In the genomic region with DNA sequence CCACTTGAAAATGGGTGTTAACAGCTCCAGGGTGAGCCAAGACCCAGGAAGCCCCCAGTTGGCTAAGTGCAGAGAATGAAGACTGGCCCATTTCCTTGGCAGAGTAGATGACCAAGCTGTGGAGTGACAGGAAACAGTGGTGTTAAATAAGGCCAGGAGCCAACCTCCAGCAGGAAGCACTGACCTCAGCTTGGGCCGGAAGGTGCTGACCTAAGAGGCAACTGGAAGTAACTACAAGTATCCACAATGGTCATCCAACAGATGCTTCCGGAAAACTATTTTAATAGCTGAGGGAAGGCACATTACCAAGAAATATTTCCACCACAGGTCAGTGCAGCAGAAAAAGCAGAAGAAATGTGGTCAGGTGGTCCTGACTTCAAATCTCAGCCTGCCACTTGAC, we compare ENCODE assay signal across 21 cellular contexts. TPM values are rescaled to one million over a fixed set of nuclear protein-coding genes. Genes with fewer than 3 reads are reported as not detected.
DNase-seq lines count a peak whose midpoint lies in the region; ATAC-seq and TF ChIP-seq lines count a peak whose summit lies in the region.
"Had no signal": no experiment of that assay in that cellular context is flagged by ENCODE, and none has a peak within 500 bp of the region (broad histone marks: within the 10 kb centered on the region; RNA-seq: fewer than 3 reads in every experiment).

No MANE protein-coding gene starts in this region.

- H3K27ac Mint-ChIP-seq in endodermal cell, result peak overlapping the region; percentile 4
- H3K27ac Mint-ChIP-seq: CD4-positive, alpha-beta T cell; memory B cell; WTC11 had no signal

- TF ChIP-seq CTCF in endodermal cell (conservative IDR thresholded peaks at IDR 0.05), result no peak

- no peaks in the 10 kb centered on the region for H3K27me3 ChIP-seq in endodermal cell (ENCODE audit: control insufficient read depth, insufficient read depth, low read length, poor library complexity, severe bottlenecking)
- H3K27me3 ChIP-seq: ascending aorta, esophagus squamous epithelium, uterus had no signal

- no peaks in the 10 kb centered on the region for H3K27me3 Mint-ChIP-seq in endodermal cell (ENCODE audit: insufficient read depth)
- H3K27me3 Mint-ChIP-seq: CD4-positive, alpha-beta T cell; memory B cell had no signal

- no peak overlapping the region for H3K4me3 Mint-ChIP-seq in endodermal cell
- H3K4me3 Mint-ChIP-seq: CD4-positive, alpha-beta T cell; memory B cell; WTC11 had no signal

- H3K4me1 ChIP-seq in endodermal cell (ENCODE audit: control insufficient read depth, insufficient read depth, low read length), result no peaks in the 10 kb centered on the region
- H3K4me1 ChIP-seq: ascending aorta, uterus had no signal

- no peak overlapping the region for H3K9ac ChIP-seq in endodermal cell (ENCODE audit: extremely low read depth, low read length, poor library complexity, severe bottlenecking)

- no peaks in the 10 kb centered on the region for H3K4me1 Mint-ChIP-seq in endodermal cell

- no peak overlapping the region for H3K27ac ChIP-seq in endodermal cell (ENCODE audit: low read depth, low read length)
- H3K27ac ChIP-seq: ascending aorta had no signal

- no peaks in the 10 kb centered on the region for H3K9me3 ChIP-seq in endodermal cell (ENCODE audit: control insufficient read depth, low read length)
- H3K9me3 ChIP-seq: ascending aorta, esophagus squamous epithelium, uterus had no signal

- DNase-seq in ELR (ENCODE audit: low read depth), result peak; percentile 68
- no peak for DNase-seq in endodermal cell
- no peak for DNase-seq in left lobe of liver (ENCODE audit: low spot score)
- peak; percentile 96 for DNase-seq in pulmonary artery endothelial cell (ENCODE audit: low read depth, low spot score)
- no peak for DNase-seq in NCI-H2227 (lab: John Stamatoyannopoulos, UW; ENCODE audit: unreplicated experiment)
- DNase-seq in COLO829 (ENCODE audit: low spot score), result no peak
- no peak for DNase-seq in glomerular visceral epithelial cell (ENCODE audit: extremely low spot score)
- DNase-seq: activated effector memory CD4-positive, alpha-beta T cell treated with anti-CD3 and anti-CD28 coated beads, Interleukin-2, amount 50 U/mL, for 16 hours; CD4-positive, alpha-beta T cell; cortex of kidney; esophagus squamous epithelium; NCI-H2081; stimulated activated CD4-positive, alpha-beta T cell treated with anti-CD3 and anti-CD28 coated beads, Interleukin-12 subunit alpha, Interleukin-12 subunit beta, amount 100 ng/mL, for 4 hours; stimulated activated naive CD4-positive, alpha-beta T cell; T-helper 1 cell had no signal

- ATAC-seq in left lobe of liver, result peak; percentile 37
- ATAC-seq in HG03469 (IDR thresholded peaks at IDR 0.05; ENCODE audit: unreplicated experiment), result no peak
- ATAC-seq: WTC11 had no signal

- H3K36me3 Mint-ChIP-seq in endodermal cell (ENCODE audit: low read depth), result peaks cover 61% of the 10 kb centered on the region

- peaks cover 56% of the 10 kb centered on the region for H3K36me3 ChIP-seq in endodermal cell (ENCODE audit: control insufficient read depth, insufficient read depth, low read length)
- H3K36me3 ChIP-seq: uterus had no signal

- no peaks in the 10 kb centered on the region for H3K9me3 Mint-ChIP-seq in endodermal cell
- H3K9me3 Mint-ChIP-seq: CD4-positive, alpha-beta T cell; memory B cell; WTC11 had no signal

- 100% methylated on average over 1 to 2 of the region's 2 CpGs for WGBS in endodermal cell (ENCODE audit: insufficient coverage in 1 of 2, insufficient read length in 1 of 2), 2 experiments

- H3K4me3 ChIP-seq in endodermal cell (ENCODE audit: low read length), result no peak overlapping the region
- H3K4me3 ChIP-seq: ascending aorta, esophagus squamous epithelium, uterus had no signal

RNA-seq across cellular contexts. Expression of a gene that starts 22.6 kb away (rescaled TPM):
- total RNA-seq in endodermal cell (10 to 100 TPM; 66.5 to 69.6 TPM), left lobe of liver (35.3 TPM), pulmonary artery endothelial cell (60.5 and 70.8 TPM in 2 replicates)
- 63.6 TPM for polyA plus RNA-seq in endodermal cell (2013, experiment 1 of 2)
- 56.9 TPM for polyA plus RNA-seq in endodermal cell (2013, experiment 2 of 2)

RNA-seq across cellular contexts. Expression of a gene that starts 22.7 kb away (rescaled TPM):
- total RNA-seq in endodermal cell (10 to 100 TPM; 64.6 to 65.2 TPM), left lobe of liver (38.0 TPM), pulmonary artery endothelial cell (14.0 and 21.8 TPM in 2 replicates)
- polyA plus RNA-seq in endodermal cell (2013, experiment 1 of 2), result 46.5 TPM
- 41.4 TPM for polyA plus RNA-seq in endodermal cell (2013, experiment 2 of 2)

RNA-seq across cellular contexts. Expression of a gene that starts 54.0 kb away (rescaled TPM):
- total RNA-seq in endodermal cell, result 1 to 10 TPM in 1 of 2 donors, under 1 TPM in 1; 0.53 to 1.2 TPM
- 0.18 TPM for polyA plus RNA-seq in endodermal cell (2013, experiment 1 of 2)
- polyA plus RNA-seq in endodermal cell (2013, experiment 2 of 2), result 0.17 TPM
- total RNA-seq in left lobe of liver, result 0.18 TPM
- total RNA-seq in pulmonary artery endothelial cell, result 0.67 and 2.7 TPM in 2 replicates
- total RNA-seq: H4 had no signal

Comparison
In these comparisons a context has a peak if more than half of its experiments do, and no peak if none do; other contexts are left out.
1. DNase-seq: peak in ELR (single experiment) and pulmonary artery endothelial cell (single experiment); none in endodermal cell (single experiment), left lobe of liver (single experiment), NCI-H2227 (single experiment), COLO829 (single experiment) and glomerular visceral epithelial cell (single experiment).